8 cellular contexts compared by ENCODE assay signal in the genomic region with DNA sequence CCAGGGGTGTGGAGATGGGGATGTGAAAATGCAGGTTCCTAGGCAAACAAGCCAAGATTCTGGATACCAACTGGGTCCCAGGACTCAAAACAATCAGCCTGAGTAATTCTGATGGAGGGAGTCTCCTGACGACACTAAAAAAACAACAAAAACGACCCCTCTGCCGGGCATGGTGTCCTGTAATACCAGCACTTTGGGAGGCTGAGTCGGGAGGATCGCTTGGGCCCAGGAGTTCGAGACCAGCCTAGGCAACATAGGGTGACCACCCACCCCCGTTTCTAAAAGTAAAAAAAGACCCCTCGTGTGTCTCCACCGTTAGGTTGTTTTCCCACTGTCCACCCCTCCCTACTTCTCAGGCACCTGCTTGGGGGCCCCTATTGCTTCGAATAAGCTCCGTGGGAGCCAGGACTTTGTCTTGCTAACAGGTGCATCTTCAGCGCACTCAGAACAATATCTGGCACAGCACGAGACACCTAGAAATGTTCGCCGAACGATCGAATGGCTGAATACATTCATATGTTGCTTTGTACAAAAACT. TPM values are rescaled to one million over a fixed set of nuclear protein-coding genes. Genes with fewer than 3 reads are reported as not detected.
DNase-seq lines count a peak whose midpoint lies in the region; ATAC-seq and TF ChIP-seq lines count a peak whose summit lies in the region.

No MANE protein-coding gene starts in this region.

- no peak for DNase-seq in AG04450 (ENCODE audit: low read depth, low spot score)
- DNase-seq in Karpas-422: peak; percentile 40
- no peak for DNase-seq in mammary epithelial cell
- DNase-seq in A172 (ENCODE audit: low spot score): no peak
- no peak for DNase-seq in AG08396 (ENCODE audit: low spot score)

- H3K4me3 ChIP-seq in AG04450 (ENCODE audit: low read depth, low read length) (peak overlapping the region; percentile 87), Karpas-422 (ENCODE audit: low read length) (peak overlapping the region; percentile 86), mammary epithelial cell (replicated peaks in 1 of 3; ENCODE audit: insufficient read depth in 1 of 3, low read depth in 2 of 3, low read length in 3 of 3) (peak overlapping the region; percentile 77 to 95 (median 87)), muscle layer of colon (ENCODE audit: low read depth in 1 of 2, low read length in 2 of 2) (peak overlapping the region; percentile 82 to 86)

- H3K79me2 ChIP-seq in Karpas-422 (ENCODE audit: low read length) (peaks cover 53% of the 10 kb centered on the region), mammary epithelial cell (ENCODE audit: insufficient read depth, low read length) (peaks cover 60% of the 10 kb centered on the region)

- H3K4me1 ChIP-seq in Karpas-422 (ENCODE audit: low read length) (peaks cover 39% of the 10 kb centered on the region), mammary epithelial cell (ENCODE audit: insufficient read depth, low read length) (peaks cover 21% of the 10 kb centered on the region), muscle layer of colon (ENCODE audit: insufficient read depth, low read length) (peaks cover 9% of the 10 kb centered on the region)

- H3K9ac ChIP-seq in Karpas-422 (ENCODE audit: low read length): peak overlapping the region; percentile 94
- H3K9ac ChIP-seq in mammary epithelial cell (ENCODE audit: insufficient read depth, low read length): peak overlapping the region; percentile 94
- H3K9ac ChIP-seq in muscle layer of colon (ENCODE audit: low read length): peak overlapping the region; percentile 74

- intact Hi-C loops in mammary epithelial cell (cut with micrococcal nuclease): loop anchor here (1.0 to 2.0 kb wide), 2 partner anchors 41 to 400 kb away; no protein-coding TSS in a partner anchor

- peak overlapping the region; percentile 89 for H3K4me2 ChIP-seq in Karpas-422 (ENCODE audit: low read depth, low read length, poor library complexity, severe bottlenecking)
- peak overlapping the region; percentile 75 for H3K4me2 ChIP-seq in mammary epithelial cell (ENCODE audit: insufficient read depth, low read depth, low read length)

- CTCF ChIA-PET in AG04450 (lab: Charles Lee): interaction anchor here (3.0 kb wide), 1 partner anchor 33 kb away, joined by 24 read pairs; no protein-coding TSS in a partner anchor
- CTCF ChIA-PET in mammary epithelial cell (lab: Charles Lee; ENCODE audit: low non-redundant PET): interaction anchor here (0.6 kb wide), 1 partner anchor 875 kb away, joined by 3 read pairs; no protein-coding TSS in a partner anchor

- POLR2A ChIA-PET in AG04450 (lab: Yijun Ruan, JAX): no interaction called here

- WGBS in mammary epithelial cell (ENCODE audit: low coverage, missing lambda C conversion rate): 11% methylated on average over 16 of the region's 17 CpGs

- peak overlapping the region; percentile 91 for H3K27ac ChIP-seq in AG04450 (ENCODE audit: low read depth, low read length)
- peak overlapping the region; percentile 67 for H3K27ac ChIP-seq in Karpas-422 (ENCODE audit: low read length)
- H3K27ac ChIP-seq in mammary epithelial cell (ENCODE audit: insufficient read depth, low read depth, low read length): peak overlapping the region; percentile 80
- peak overlapping the region; percentile 90 for H3K27ac ChIP-seq in muscle layer of colon (ENCODE audit: low read depth, low read length)

- H4K20me1 ChIP-seq in Karpas-422 (ENCODE audit: insufficient read depth, low read depth, low read length) (peaks cover 14% of the 10 kb centered on the region; the same call in 1 of the 2 replicates), mammary epithelial cell (ENCODE audit: insufficient read depth, low read length) (no peaks in the 10 kb centered on the region)

- dilution Hi-C loops in mammary epithelial cell (cut with HindIII; ENCODE audit: low sequenced_read_pairs): no loop called here

- H3K36me3 ChIP-seq in Karpas-422 (ENCODE audit: insufficient read depth, low read length) (peaks cover 17% of the 10 kb centered on the region), mammary epithelial cell (ENCODE audit: insufficient read depth, low read length) (peaks cover 8% of the 10 kb centered on the region), muscle layer of colon (ENCODE audit: insufficient read depth, low read length) (peaks cover 3% of the 10 kb centered on the region)

- H2AFZ ChIP-seq in Karpas-422 (ENCODE audit: low read length) (peak overlapping the region; percentile 44; the same call in 1 of the 2 replicates), mammary epithelial cell (ENCODE audit: low read depth, low read length) (peak overlapping the region; percentile 94)

- TF ChIP-seq CTCF in AG04450 (IDR thresholded peaks at IDR 0.05; ENCODE audit: low read depth, low read length) (no peak), mammary epithelial cell (conservative IDR thresholded peaks at IDR 0.05 in 1 of 2, IDR thresholded peaks at IDR 0.05 in 1 of 2; ENCODE audit: extremely low read depth in 1 of 2, insufficient read depth in 1 of 2, low read depth in 1 of 2, low read length in 2 of 2) (no peak)

- H3K9me3 ChIP-seq in AG04450 (ENCODE audit: control insufficient read depth, insufficient read depth, low read length) (no peaks in the 10 kb centered on the region; the same call in 1 of the 2 replicates), Karpas-422 (ENCODE audit: low read length) (no peaks in the 10 kb centered on the region), mammary epithelial cell (replicated peaks; ENCODE audit: insufficient read depth, low read length) (no peaks in the 10 kb centered on the region), muscle layer of colon (ENCODE audit: low read length) (no peaks in the 10 kb centered on the region)

- in situ Hi-C loops in mammary epithelial cell (cut with MboI; ENCODE audit: low sequenced_read_pairs in 2 of 2): no loop called here

- H3K27me3 ChIP-seq in AG04450 (ENCODE audit: control insufficient read depth, insufficient read depth, low read length) (no peaks in the 10 kb centered on the region), Karpas-422 (ENCODE audit: low read length) (no peaks in the 10 kb centered on the region), mammary epithelial cell (ENCODE audit: insufficient read depth, low read length) (no peaks in the 10 kb centered on the region), muscle layer of colon (ENCODE audit: control insufficient read depth in 1 of 2, insufficient read depth in 2 of 2, low read length in 2 of 2) (no peaks in the 10 kb centered on the region)

- BruUV-seq in mammary epithelial cell (replicated peaks; lab: Mats Ljungman, UMichigan): no TSS peak

- H3K9me2 ChIP-seq in Karpas-422 (replicated peaks; ENCODE audit: insufficient read depth, low read length): no peaks in the 10 kb centered on the region

- ATAC-seq in GM19452 (IDR thresholded peaks at IDR 0.05; ENCODE audit: unreplicated experiment): no peak
- no peak for ATAC-seq in GM18858 (IDR thresholded peaks at IDR 0.05; ENCODE audit: unreplicated experiment)

RNA-seq across cellular contexts. Expression of a gene that starts 0.7 kb away (rescaled TPM):
- 10.3 and 13.1 TPM in 2 replicates for polyA plus RNA-seq in AG04450 (2011; rRNA removed)
- 22.8 and 32.2 TPM in 2 replicates for polyA minus RNA-seq in AG04450 (2011; rRNA and poly(A)+ RNA removed)
- total RNA-seq in Karpas-422 (2014; rRNA removed; shearing (Covaris generic); ENCODE audit: low replicate concordance): 20.1 and 22.5 TPM in 2 replicates
- 10 to 100 TPM; 11.3 to 14.3 TPM for total RNA-seq in mammary epithelial cell
- polyA plus RNA-seq in mammary epithelial cell: 8.9 TPM
- 16.4 TPM for polyA minus RNA-seq in mammary epithelial cell
- 6.0 and 16.2 TPM in 2 replicates for total RNA-seq in A172 (2014; rRNA removed; shearing (Covaris generic))
